ENCODE assay signal across 1 cellular context in genomic region chr1:1471389-1472045, GRCh38.
TF ChIP-seq lines count a peak whose summit lies in the region.

A gene with protein sequence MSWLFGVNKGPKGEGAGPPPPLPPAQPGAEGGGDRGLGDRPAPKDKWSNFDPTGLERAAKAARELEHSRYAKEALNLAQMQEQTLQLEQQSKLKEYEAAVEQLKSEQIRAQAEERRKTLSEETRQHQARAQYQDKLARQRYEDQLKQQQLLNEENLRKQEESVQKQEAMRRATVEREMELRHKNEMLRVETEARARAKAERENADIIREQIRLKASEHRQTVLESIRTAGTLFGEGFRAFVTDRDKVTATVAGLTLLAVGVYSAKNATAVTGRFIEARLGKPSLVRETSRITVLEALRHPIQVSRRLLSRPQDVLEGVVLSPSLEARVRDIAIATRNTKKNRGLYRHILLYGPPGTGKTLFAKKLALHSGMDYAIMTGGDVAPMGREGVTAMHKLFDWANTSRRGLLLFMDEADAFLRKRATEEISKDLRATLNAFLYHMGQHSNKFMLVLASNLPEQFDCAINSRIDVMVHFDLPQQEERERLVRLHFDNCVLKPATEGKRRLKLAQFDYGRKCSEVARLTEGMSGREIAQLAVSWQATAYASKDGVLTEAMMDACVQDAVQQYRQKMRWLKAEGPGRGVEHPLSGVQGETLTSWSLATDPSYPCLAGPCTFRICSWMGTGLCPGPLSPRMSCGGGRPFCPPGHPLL (plus strand): TSS chr1:1471765. CDS start chr1:1471885, 120 bp downstream.

TF ChIP-seq in HepG2, 621 proteins besides CTCF, POLR2A, EP300 and RAD21 (continued from another document and continues in another):
- TF ChIP-seq MIER3 (CRISPR knock-in tag; IDR thresholded peaks at IDR 0.05; ENCODE audit: borderline replicate concordance) = 0 out of 2 replicates have a peak, but pooled peaks have one; percentile 26
- TF ChIP-seq NR2C2 (CRISPR knock-in tag; IDR thresholded peaks at IDR 0.05; ENCODE audit: borderline replicate concordance) = peak; percentile 84
- no peak for TF ChIP-seq ZNF354B (CRISPR knock-in tag; IDR thresholded peaks at IDR 0.05)
- no peak for TF ChIP-seq KLF13 (CRISPR knock-in tag; IDR thresholded peaks at IDR 0.05)
- no peak for TF ChIP-seq ADNP (CRISPR knock-in tag; IDR thresholded peaks at IDR 0.05)
- TF ChIP-seq THYN1 (CRISPR knock-in tag; IDR thresholded peaks at IDR 0.05; ENCODE audit: borderline replicate concordance, low read depth) = 0 out of 2 replicates have a peak, but pooled peaks have one; percentile 58
- TF ChIP-seq PHF20 (CRISPR knock-in tag; IDR thresholded peaks at IDR 0.05) = peak; percentile 96
- TF ChIP-seq PBX3 (CRISPR knock-in tag; IDR thresholded peaks at IDR 0.05; ENCODE audit: borderline replicate concordance) = no peak
- no peak for TF ChIP-seq PRMT3 (CRISPR knock-in tag; IDR thresholded peaks at IDR 0.05; ENCODE audit: borderline replicate concordance, low read depth)
- TF ChIP-seq, protein P1, sequence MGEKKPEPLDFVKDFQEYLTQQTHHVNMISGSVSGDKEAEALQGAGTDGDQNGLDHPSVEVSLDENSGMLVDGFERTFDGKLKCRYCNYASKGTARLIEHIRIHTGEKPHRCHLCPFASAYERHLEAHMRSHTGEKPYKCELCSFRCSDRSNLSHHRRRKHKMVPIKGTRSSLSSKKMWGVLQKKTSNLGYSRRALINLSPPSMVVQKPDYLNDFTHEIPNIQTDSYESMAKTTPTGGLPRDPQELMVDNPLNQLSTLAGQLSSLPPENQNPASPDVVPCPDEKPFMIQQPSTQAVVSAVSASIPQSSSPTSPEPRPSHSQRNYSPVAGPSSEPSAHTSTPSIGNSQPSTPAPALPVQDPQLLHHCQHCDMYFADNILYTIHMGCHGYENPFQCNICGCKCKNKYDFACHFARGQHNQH (CRISPR knock-in tag; IDR thresholded peaks at IDR 0.05) = peak; percentile 65; the same call in 1 of the 2 replicates
- no peak for TF ChIP-seq NFE2L1 (CRISPR knock-in tag; IDR thresholded peaks at IDR 0.05; ENCODE audit: borderline replicate concordance)
- TF ChIP-seq ZNF3 (CRISPR knock-in tag; IDR thresholded peaks at IDR 0.05) = no peak
- TF ChIP-seq, protein P2, sequence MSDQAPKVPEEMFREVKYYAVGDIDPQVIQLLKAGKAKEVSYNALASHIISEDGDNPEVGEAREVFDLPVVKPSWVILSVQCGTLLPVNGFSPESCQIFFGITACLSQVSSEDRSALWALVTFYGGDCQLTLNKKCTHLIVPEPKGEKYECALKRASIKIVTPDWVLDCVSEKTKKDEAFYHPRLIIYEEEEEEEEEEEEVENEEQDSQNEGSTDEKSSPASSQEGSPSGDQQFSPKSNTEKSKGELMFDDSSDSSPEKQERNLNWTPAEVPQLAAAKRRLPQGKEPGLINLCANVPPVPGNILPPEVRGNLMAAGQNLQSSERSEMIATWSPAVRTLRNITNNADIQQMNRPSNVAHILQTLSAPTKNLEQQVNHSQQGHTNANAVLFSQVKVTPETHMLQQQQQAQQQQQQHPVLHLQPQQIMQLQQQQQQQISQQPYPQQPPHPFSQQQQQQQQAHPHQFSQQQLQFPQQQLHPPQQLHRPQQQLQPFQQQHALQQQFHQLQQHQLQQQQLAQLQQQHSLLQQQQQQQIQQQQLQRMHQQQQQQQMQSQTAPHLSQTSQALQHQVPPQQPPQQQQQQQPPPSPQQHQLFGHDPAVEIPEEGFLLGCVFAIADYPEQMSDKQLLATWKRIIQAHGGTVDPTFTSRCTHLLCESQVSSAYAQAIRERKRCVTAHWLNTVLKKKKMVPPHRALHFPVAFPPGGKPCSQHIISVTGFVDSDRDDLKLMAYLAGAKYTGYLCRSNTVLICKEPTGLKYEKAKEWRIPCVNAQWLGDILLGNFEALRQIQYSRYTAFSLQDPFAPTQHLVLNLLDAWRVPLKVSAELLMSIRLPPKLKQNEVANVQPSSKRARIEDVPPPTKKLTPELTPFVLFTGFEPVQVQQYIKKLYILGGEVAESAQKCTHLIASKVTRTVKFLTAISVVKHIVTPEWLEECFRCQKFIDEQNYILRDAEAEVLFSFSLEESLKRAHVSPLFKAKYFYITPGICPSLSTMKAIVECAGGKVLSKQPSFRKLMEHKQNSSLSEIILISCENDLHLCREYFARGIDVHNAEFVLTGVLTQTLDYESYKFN (CRISPR knock-in tag; conservative IDR thresholded peaks at IDR 0.05) = no peak; the same call in 1 of the 2 replicates
- no peak for TF ChIP-seq ZNF629 (CRISPR knock-in tag; conservative IDR thresholded peaks at IDR 0.05)
- TF ChIP-seq ZNF552 (CRISPR knock-in tag; IDR thresholded peaks at IDR 0.05; ENCODE audit: borderline replicate concordance) = no peak
- TF ChIP-seq, protein P3, sequence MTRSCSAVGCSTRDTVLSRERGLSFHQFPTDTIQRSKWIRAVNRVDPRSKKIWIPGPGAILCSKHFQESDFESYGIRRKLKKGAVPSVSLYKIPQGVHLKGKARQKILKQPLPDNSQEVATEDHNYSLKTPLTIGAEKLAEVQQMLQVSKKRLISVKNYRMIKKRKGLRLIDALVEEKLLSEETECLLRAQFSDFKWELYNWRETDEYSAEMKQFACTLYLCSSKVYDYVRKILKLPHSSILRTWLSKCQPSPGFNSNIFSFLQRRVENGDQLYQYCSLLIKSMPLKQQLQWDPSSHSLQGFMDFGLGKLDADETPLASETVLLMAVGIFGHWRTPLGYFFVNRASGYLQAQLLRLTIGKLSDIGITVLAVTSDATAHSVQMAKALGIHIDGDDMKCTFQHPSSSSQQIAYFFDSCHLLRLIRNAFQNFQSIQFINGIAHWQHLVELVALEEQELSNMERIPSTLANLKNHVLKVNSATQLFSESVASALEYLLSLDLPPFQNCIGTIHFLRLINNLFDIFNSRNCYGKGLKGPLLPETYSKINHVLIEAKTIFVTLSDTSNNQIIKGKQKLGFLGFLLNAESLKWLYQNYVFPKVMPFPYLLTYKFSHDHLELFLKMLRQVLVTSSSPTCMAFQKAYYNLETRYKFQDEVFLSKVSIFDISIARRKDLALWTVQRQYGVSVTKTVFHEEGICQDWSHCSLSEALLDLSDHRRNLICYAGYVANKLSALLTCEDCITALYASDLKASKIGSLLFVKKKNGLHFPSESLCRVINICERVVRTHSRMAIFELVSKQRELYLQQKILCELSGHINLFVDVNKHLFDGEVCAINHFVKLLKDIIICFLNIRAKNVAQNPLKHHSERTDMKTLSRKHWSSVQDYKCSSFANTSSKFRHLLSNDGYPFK (CRISPR knock-in tag; IDR thresholded peaks at IDR 0.05; ENCODE audit: borderline replicate concordance) = peak; percentile 50; the same call in 1 of the 2 replicates
- no peak for TF ChIP-seq RAD51 (IDR thresholded peaks at IDR 0.05; ENCODE audit: borderline replicate concordance)
- TF ChIP-seq ZNF703 (CRISPR knock-in tag; IDR thresholded peaks at IDR 0.05; ENCODE audit: borderline replicate concordance) = no peak
- no peak for TF ChIP-seq STAG1 (CRISPR knock-in tag; IDR thresholded peaks at IDR 0.05)
- TF ChIP-seq RFX3 (CRISPR knock-in tag; IDR thresholded peaks at IDR 0.05) = no peak
- no peak for TF ChIP-seq NR2F2 (IDR thresholded peaks at IDR 0.05; ENCODE audit: borderline replicate concordance, low read depth)
- no peak for TF ChIP-seq SRSF1 (optimal IDR thresholded peaks at IDR 0.05; ENCODE audit: low read depth, low read length)
- 0 out of 2 replicates have a peak, but pooled peaks have one; percentile 50 for TF ChIP-seq ZNF501 (CRISPR knock-in tag; IDR thresholded peaks at IDR 0.05)
- TF ChIP-seq FIP1L1 (IDR thresholded peaks at IDR 0.05; ENCODE audit: borderline replicate concordance, insufficient read depth, low read depth, low read length) = no peak
- TF ChIP-seq KIAA2018 (CRISPR knock-in tag; IDR thresholded peaks at IDR 0.05; ENCODE audit: borderline replicate concordance) = no peak
- no peak for TF ChIP-seq SUZ12 (IDR thresholded peaks at IDR 0.05; ENCODE audit: low read depth, low read length)
- no peak for TF ChIP-seq ARNTL (CRISPR knock-in tag; IDR thresholded peaks at IDR 0.05)
- no peak for TF ChIP-seq ZNF207 (IDR thresholded peaks at IDR 0.05; ENCODE audit: borderline replicate concordance)
- no peak for TF ChIP-seq SKI (IDR thresholded peaks at IDR 0.05; ENCODE audit: partially characterized antibody)
- peak; percentile 79 for TF ChIP-seq GMEB2 (CRISPR knock-in tag; IDR thresholded peaks at IDR 0.05; ENCODE audit: low read depth)
- TF ChIP-seq E2F5 (CRISPR knock-in tag; conservative IDR thresholded peaks at IDR 0.05) = peak; percentile 93
- 0 out of 2 replicates have a peak, but pooled peaks have one; percentile 31 for TF ChIP-seq ZBTB26 (CRISPR knock-in tag; IDR thresholded peaks at IDR 0.05; ENCODE audit: borderline replicate concordance)
- no peak for TF ChIP-seq ZNF367 (CRISPR knock-in tag; IDR thresholded peaks at IDR 0.05; ENCODE audit: borderline replicate concordance)
- 0 out of 2 replicates have a peak, but pooled peaks have one; percentile 20 for TF ChIP-seq BORCS8-MEF2B (CRISPR knock-in tag; IDR thresholded peaks at IDR 0.05)
- TF ChIP-seq KLF9 (CRISPR knock-in tag; IDR thresholded peaks at IDR 0.05; ENCODE audit: low read depth) = peak; percentile 56; the same call in 1 of the 2 replicates
